Comparison of ENCODE assay signal across 24 cellular contexts in the genomic region with DNA sequence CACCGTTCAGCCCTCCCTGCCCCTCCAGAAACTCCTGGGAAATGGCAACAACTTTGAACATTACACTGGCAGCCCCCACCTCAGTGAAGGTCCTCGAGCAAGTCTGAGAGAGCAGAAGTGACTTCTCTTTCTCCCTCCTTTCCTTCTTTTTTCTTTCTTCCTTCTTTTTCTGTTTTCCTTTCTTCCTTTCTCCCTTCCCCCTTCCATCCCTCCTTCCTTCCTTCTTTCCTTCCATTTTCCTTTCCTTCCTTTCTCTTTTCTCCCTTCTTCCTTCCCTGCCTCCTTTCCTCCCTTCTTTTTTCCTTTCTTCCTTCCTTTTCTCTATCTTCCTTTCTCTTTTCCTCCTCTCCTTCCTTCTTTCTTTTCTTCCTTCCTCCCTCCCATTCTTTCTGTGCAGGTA.
"Had no signal": no experiment of that assay in that cellular context is flagged by ENCODE, and none has a peak within 500 bp of the region (broad histone marks: within the 10 kb centered on the region; RNA-seq: fewer than 3 reads in every experiment).

No MANE protein-coding gene starts in this region.

- H3K4me3 ChIP-seq: coronary artery, dorsolateral prefrontal cortex, esophagus squamous epithelium, gastrocnemius medialis, heart right ventricle, left lung, lower lobe of right lung, mucosa of descending colon had no signal

- H3K36me3 ChIP-seq: esophagus squamous epithelium, gastrocnemius medialis, heart right ventricle, left lung, lower lobe of right lung had no signal

- H3K9me3 ChIP-seq: esophagus squamous epithelium, gastrocnemius medialis, lower lobe of right lung, mucosa of descending colon had no signal

- H3K36me3 Mint-ChIP-seq: naive B cell had no signal

- H3K4me3 Mint-ChIP-seq: mesothelial cell of epicardium, naive B cell had no signal

- H3K4me1 ChIP-seq: gastrocnemius medialis, heart right ventricle, left lung, lower lobe of right lung had no signal

- FAIRE-seq: colon, endothelial cell of umbilical vein, islet of Langerhans, keratinocyte had no signal

- H3K27ac ChIP-seq: coronary artery, dorsolateral prefrontal cortex, gastrocnemius medialis, heart right ventricle, left lung, lower lobe of right lung had no signal

- H3K27me3 ChIP-seq: esophagus squamous epithelium, gastrocnemius medialis, heart right ventricle, left lung had no signal

- H3K27ac Mint-ChIP-seq: mesothelial cell of epicardium, naive B cell had no signal

- ATAC-seq: gastrocnemius medialis, heart right ventricle, left cardiac atrium, left lung, left ventricle myocardium superior, lower lobe of right lung, mucosa of descending colon had no signal

- DNase-seq: dermis blood vessel endothelial cell; effector CD4-positive, alpha-beta T cell; effector memory CD4-positive, alpha-beta T cell; esophagus squamous epithelium; foreskin fibroblast; foreskin melanocyte; gastrocnemius medialis; glutamatergic neuron; head of caudate nucleus; heart right ventricle; left cardiac atrium; left lung; left ventricle myocardium superior; lower lobe of right lung; mesenchymal stem cell; mucosa of descending colon; naive B cell had no signal
